In the genomic region with DNA sequence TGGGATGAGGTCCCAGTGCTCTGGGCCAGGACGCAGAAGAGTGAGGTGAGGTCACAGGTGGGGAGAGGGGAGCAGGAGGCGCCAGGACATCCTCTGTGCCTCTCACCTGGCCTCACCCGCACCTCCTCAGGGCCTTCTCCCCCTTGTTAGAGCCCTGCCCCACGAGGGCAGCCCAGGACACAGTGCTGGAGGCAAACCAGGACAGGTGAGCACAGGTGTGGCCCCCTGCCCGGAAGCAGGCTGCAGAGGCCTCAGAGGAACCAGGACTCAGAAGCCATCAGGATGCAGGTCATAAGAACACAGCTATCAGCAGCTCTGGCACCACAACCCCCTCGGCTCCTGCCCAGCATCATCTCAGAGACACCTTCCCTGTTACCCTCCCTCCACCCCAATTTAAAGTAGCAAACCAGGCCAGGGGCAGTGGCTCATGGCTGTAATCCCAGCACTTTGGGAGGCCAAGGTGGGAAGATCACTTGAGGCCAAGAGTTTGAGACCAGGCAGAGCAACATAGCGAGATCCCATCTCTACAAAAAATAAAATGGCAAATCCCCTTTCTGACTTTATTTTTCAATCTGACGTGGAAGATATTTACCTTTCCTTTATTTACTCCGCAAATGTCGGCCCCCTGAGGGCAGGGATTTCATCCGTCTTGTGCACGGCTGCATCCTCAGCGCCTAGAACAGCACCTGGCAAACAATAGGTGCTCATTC, we compare ENCODE assay signal across 20 cellular contexts. TPM values are rescaled to one million over a fixed set of nuclear protein-coding genes. Genes with fewer than 3 reads are reported as not detected.
DNase-seq lines count a peak whose midpoint lies in the region; ATAC-seq and TF ChIP-seq lines count a peak whose summit lies in the region.
"Had no signal": no experiment of that assay in that cellular context is flagged by ENCODE, and none has a peak within 500 bp of the region (broad histone marks: within the 10 kb centered on the region; RNA-seq: fewer than 3 reads in every experiment).

A gene with protein sequence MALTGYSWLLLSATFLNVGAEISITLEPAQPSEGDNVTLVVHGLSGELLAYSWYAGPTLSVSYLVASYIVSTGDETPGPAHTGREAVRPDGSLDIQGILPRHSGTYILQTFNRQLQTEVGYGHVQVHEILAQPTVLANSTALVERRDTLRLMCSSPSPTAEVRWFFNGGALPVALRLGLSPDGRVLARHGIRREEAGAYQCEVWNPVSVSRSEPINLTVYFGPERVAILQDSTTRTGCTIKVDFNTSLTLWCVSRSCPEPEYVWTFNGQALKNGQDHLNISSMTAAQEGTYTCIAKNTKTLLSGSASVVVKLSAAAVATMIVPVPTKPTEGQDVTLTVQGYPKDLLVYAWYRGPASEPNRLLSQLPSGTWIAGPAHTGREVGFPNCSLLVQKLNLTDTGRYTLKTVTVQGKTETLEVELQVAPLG (plus strand): TSS at position 660 of the 710 bp plus-strand sequence. CDS start 2,306 bp downstream, outside the sequence.

- no peak for TF ChIP-seq CTCF in RWPE1 (conservative IDR thresholded peaks at IDR 0.05; ENCODE audit: low read depth)

- H3K4me3 Mint-ChIP-seq in activated naive CD4-positive, alpha-beta T cell treated with anti-CD3 and anti-CD28 coated beads, Interleukin-2, amount 10 ng/mL, durations not matched to agents 7 days and 5 days, result no peak within 1 kb of the TSS
- H3K4me3 Mint-ChIP-seq in activated naive CD4-positive, alpha-beta T cell treated with anti-CD3 and anti-CD28 coated beads for 36 hours, result no peak within 1 kb of the TSS
- no peak within 1 kb of the TSS for H3K4me3 Mint-ChIP-seq in stimulated activated effector memory CD8-positive, alpha-beta T cell treated with anti-CD3 and anti-CD28 coated beads, Interleukin-12 subunit alpha, Interleukin-12 subunit beta, amount 100 ng/mL, for 72 hours

- H3K36me3 Mint-ChIP-seq in activated naive CD4-positive, alpha-beta T cell treated with anti-CD3 and anti-CD28 coated beads, Interleukin-2, amount 10 ng/mL, durations not matched to agents 7 days and 5 days, result no peaks in the 10 kb centered on the region
- H3K36me3 Mint-ChIP-seq in activated naive CD4-positive, alpha-beta T cell treated with anti-CD3 and anti-CD28 coated beads for 36 hours (ENCODE audit: low read depth), result no peaks in the 10 kb centered on the region
- H3K36me3 Mint-ChIP-seq in stimulated activated effector memory CD8-positive, alpha-beta T cell treated with anti-CD3 and anti-CD28 coated beads, Interleukin-12 subunit alpha, Interleukin-12 subunit beta, amount 100 ng/mL, for 72 hours, result peaks cover 10% of the 10 kb centered on the region

- DNase-seq in activated naive CD4-positive, alpha-beta T cell treated with anti-CD3 and anti-CD28 coated beads, Interleukin-2, amount 10 ng/mL, durations not matched to agents 7 days and 5 days, result no peak
- no peak for DNase-seq in activated naive CD4-positive, alpha-beta T cell treated with anti-CD3 and anti-CD28 coated beads for 36 hours
- DNase-seq in RWPE1 (ENCODE audit: low spot score) (no peak), left colon (peak; percentile 56 to 68)
- no peak for DNase-seq in stimulated activated effector memory CD8-positive, alpha-beta T cell treated with anti-CD3 and anti-CD28 coated beads, Interleukin-12 subunit alpha, Interleukin-12 subunit beta, amount 100 ng/mL, for 72 hours (ENCODE audit: low spot score in 2 of 2)
- DNase-seq: C1 segment of cervical spinal cord, DMS79, NCI-H1105 treated with DMSO at 0.1 percent for 48 hours, NCI-H1930, NCI-H774, PC-3, SJCRH30 had no signal

- intact Hi-C loops in activated naive CD4-positive, alpha-beta T cell treated with anti-CD3 and anti-CD28 coated beads for 36 hours (cut with micrococcal nuclease), result no loop called here
- intact Hi-C loops in left colon (cut with DNase I, micrococcal nuclease), result no loop called here

- POLR2A ChIA-PET in RWPE1 (lab: Yijun Ruan, JAX; ENCODE audit: low non-redundant PET), result no interaction called here

- no peaks in the 10 kb centered on the region for H3K9me3 Mint-ChIP-seq in activated naive CD4-positive, alpha-beta T cell treated with anti-CD3 and anti-CD28 coated beads, Interleukin-2, amount 10 ng/mL, durations not matched to agents 7 days and 5 days
- no peaks in the 10 kb centered on the region for H3K9me3 Mint-ChIP-seq in activated naive CD4-positive, alpha-beta T cell treated with anti-CD3 and anti-CD28 coated beads for 36 hours
- H3K9me3 Mint-ChIP-seq in stimulated activated effector memory CD8-positive, alpha-beta T cell treated with anti-CD3 and anti-CD28 coated beads, Interleukin-12 subunit alpha, Interleukin-12 subunit beta, amount 100 ng/mL, for 72 hours, result no peaks in the 10 kb centered on the region

- H3K27me3 Mint-ChIP-seq in activated naive CD4-positive, alpha-beta T cell treated with anti-CD3 and anti-CD28 coated beads, Interleukin-2, amount 10 ng/mL, durations not matched to agents 7 days and 5 days, result peaks cover 39% of the 10 kb centered on the region
- H3K27me3 Mint-ChIP-seq in activated naive CD4-positive, alpha-beta T cell treated with anti-CD3 and anti-CD28 coated beads for 36 hours (ENCODE audit: low read depth), result peaks cover 5% of the 10 kb centered on the region

- ATAC-seq in left colon (peak; percentile 18), GM18870 (IDR thresholded peaks at IDR 0.05; ENCODE audit: unreplicated experiment) (no peak), GM19023 (IDR thresholded peaks at IDR 0.05; ENCODE audit: unreplicated experiment) (no peak), HG02610 (IDR thresholded peaks at IDR 0.05; ENCODE audit: unreplicated experiment) (no peak)
- ATAC-seq in stimulated activated effector memory CD8-positive, alpha-beta T cell treated with anti-CD3 and anti-CD28 coated beads, Interleukin-12 subunit alpha, Interleukin-12 subunit beta, amount 100 ng/mL, for 72 hours, result no peak
- ATAC-seq: PC-3 had no signal

- H3K27ac ChIP-seq in RWPE1, result peak within 1 kb of the TSS; percentile 82; the same call in 1 of the 2 replicates
- H3K27ac ChIP-seq: SJCRH30 had no signal

- peaks cover 4% of the 10 kb centered on the region for H3K4me1 Mint-ChIP-seq in activated naive CD4-positive, alpha-beta T cell treated with anti-CD3 and anti-CD28 coated beads, Interleukin-2, amount 10 ng/mL, durations not matched to agents 7 days and 5 days
- peaks cover 7% of the 10 kb centered on the region for H3K4me1 Mint-ChIP-seq in activated naive CD4-positive, alpha-beta T cell treated with anti-CD3 and anti-CD28 coated beads for 36 hours (ENCODE audit: low read depth)
- H3K4me1 Mint-ChIP-seq in stimulated activated effector memory CD8-positive, alpha-beta T cell treated with anti-CD3 and anti-CD28 coated beads, Interleukin-12 subunit alpha, Interleukin-12 subunit beta, amount 100 ng/mL, for 72 hours, result peaks cover 14% of the 10 kb centered on the region

- CTCF ChIA-PET in activated naive CD4-positive, alpha-beta T cell treated with anti-CD3 and anti-CD28 coated beads, Interleukin-2, amount 10 ng/mL, durations not matched to agents 7 days and 5 days (lab: Charles Lee), result no interaction called here
- CTCF ChIA-PET in activated naive CD4-positive, alpha-beta T cell treated with anti-CD3 and anti-CD28 coated beads for 36 hours (lab: Charles Lee), result no interaction called here
- CTCF ChIA-PET in RWPE1 (lab: Yijun Ruan, JAX), result no interaction called here

- H3K27ac Mint-ChIP-seq in activated naive CD4-positive, alpha-beta T cell treated with anti-CD3 and anti-CD28 coated beads, Interleukin-2, amount 10 ng/mL, durations not matched to agents 7 days and 5 days, result peak within 1 kb of the TSS; percentile 28
- no peak within 1 kb of the TSS for H3K27ac Mint-ChIP-seq in activated naive CD4-positive, alpha-beta T cell treated with anti-CD3 and anti-CD28 coated beads for 36 hours
- peak within 1 kb of the TSS; percentile 60 for H3K27ac Mint-ChIP-seq in stimulated activated effector memory CD8-positive, alpha-beta T cell treated with anti-CD3 and anti-CD28 coated beads, Interleukin-12 subunit alpha, Interleukin-12 subunit beta, amount 100 ng/mL, for 72 hours

RNA-seq across cellular contexts. Expression of the gene that starts here (rescaled TPM):
- total RNA-seq in activated naive CD4-positive, alpha-beta T cell treated with anti-CD3 and anti-CD28 coated beads for 36 hours, result not detected
- under 1 TPM in 1 of 2 donors, not detected in 1; 0.45 TPM for total RNA-seq in left colon
- total RNA-seq: A172, H7, HT1080, LHCN-M2, NCI-H460, PC-3 had no signal

Comparison
In these comparisons a context has a peak if more than half of its experiments do, and no peak if none do; other contexts are left out.
1. Peak in DNase-seq and ATAC-seq in left colon; RNA of the gene not detected or under 1 TPM.